In genomic region chr1:160375788-160376524, GRCh38 we compare ENCODE assay signal across 7 cellular contexts.
DNase-seq lines count a peak whose midpoint lies in the region; ATAC-seq and TF ChIP-seq lines count a peak whose summit lies in the region.

No MANE protein-coding gene starts in this region.

- peak overlapping the region; percentile 26 for H3K27ac ChIP-seq in cingulate gyrus (ENCODE audit: low read depth, low read length)

- no peaks in the 10 kb centered on the region for H3K9me3 Mint-ChIP-seq in nephron progenitor cell

- H3K4me3 Mint-ChIP-seq in nephron progenitor cell = peak overlapping the region; percentile 29

- H3K4me1 Mint-ChIP-seq in nephron progenitor cell = peaks cover 62% of the 10 kb centered on the region

- H3K27ac Mint-ChIP-seq in nephron progenitor cell = no peak overlapping the region

- H3K27me3 Mint-ChIP-seq in nephron progenitor cell (ENCODE audit: low read depth, poor library complexity) = peaks cover 3% of the 10 kb centered on the region

- DNase-seq in MV-4-11 (lab: John Stamatoyannopoulos, UW) (peak; percentile 49), nephron progenitor cell (no peak), cerebellar nuclear complex (lab: John Stamatoyannopoulos, UW) (no peak)

- TF ChIP-seq CTCF in nephron progenitor cell (IDR thresholded peaks at IDR 0.05) = no peak

- H3K36me3 Mint-ChIP-seq in nephron progenitor cell (ENCODE audit: low read depth) = no peaks in the 10 kb centered on the region

- ATAC-seq in GM19025 (IDR thresholded peaks at IDR 0.05; ENCODE audit: low read depth, unreplicated experiment) (peak; percentile 55), HG02763 (IDR thresholded peaks at IDR 0.05; ENCODE audit: unreplicated experiment) (no peak), GM19023 (IDR thresholded peaks at IDR 0.05; ENCODE audit: unreplicated experiment) (no peak)
